Comparison of ENCODE assay signal across 36 cellular contexts in the genomic region with DNA sequence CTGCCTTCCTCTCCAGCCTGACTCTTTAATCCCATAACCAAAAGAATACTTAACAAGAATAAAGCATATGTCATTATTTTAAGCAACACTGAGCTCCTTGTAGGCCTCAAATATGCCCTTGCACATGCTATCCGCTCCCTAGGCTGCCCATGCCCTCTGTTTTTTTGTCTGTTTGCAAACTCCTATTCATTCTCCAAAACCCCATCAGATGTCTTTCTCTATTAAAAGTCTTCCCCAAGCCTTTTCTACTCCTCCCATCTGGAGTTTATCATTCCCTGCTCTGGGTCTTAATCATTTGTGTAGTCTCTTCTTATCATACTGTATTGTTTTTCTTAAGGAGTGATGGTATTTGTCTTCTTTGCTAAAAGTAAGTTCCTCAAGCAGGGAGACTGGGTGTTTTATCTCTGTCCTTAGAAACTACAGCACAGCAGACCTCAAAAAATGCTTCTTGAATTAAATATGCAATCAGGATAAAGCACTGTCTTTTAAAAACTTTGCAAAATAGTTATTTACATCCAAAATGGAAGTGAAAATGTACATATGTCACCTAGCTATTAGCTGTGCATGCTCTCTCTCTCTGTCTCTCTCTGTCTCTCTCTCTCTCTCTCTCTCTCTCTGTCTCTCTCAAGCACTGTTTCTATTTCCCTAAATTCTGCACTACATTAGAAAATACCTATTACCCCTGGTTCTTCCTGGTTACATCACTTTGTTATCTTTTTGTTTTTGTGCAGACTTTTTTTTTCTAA. TPM values are rescaled to one million over a fixed set of nuclear protein-coding genes. Genes with fewer than 3 reads are reported as not detected.
"Had no signal": no experiment of that assay in that cellular context is flagged by ENCODE, and none has a peak within 500 bp of the region (broad histone marks: within the 10 kb centered on the region; RNA-seq: fewer than 3 reads in every experiment).

No MANE protein-coding gene starts in this region.

- H3K27me3 ChIP-seq: ascending aorta, colonic mucosa had no signal

- H3K9me3 ChIP-seq: ascending aorta, breast epithelium, colonic mucosa, esophagus squamous epithelium, gastroesophageal sphincter, heart right ventricle had no signal

- H3K4me3 Mint-ChIP-seq: activated B cell treated with CpG ODN at 0.5 μM for 24 hours; activated CD4-positive, alpha-beta memory T cell treated with anti-CD3 and anti-CD28 coated beads for 36 hours; activated CD8-positive, alpha-beta memory T cell treated with anti-CD3 and anti-CD28 coated beads, Interleukin-2, amount 10 ng/mL, durations not matched to agents 7 days and 5 days; activated CD8-positive, alpha-beta T cell treated with anti-CD3 and anti-CD28 coated beads, Interleukin-2, amount 10 ng/mL, durations not matched to agents 7 days and 5 days; activated naive CD4-positive, alpha-beta T cell treated with anti-CD3 and anti-CD28 coated beads, Interleukin-2, amount 10 ng/mL, durations not matched to agents 7 days and 5 days; activated naive CD8-positive, alpha-beta T cell treated with anti-CD3 and anti-CD28 coated beads, Interleukin-2, amount 10 ng/mL, durations not matched to agents 7 days and 5 days; activated T-cell treated with anti-CD3 and anti-CD28 coated beads, Interleukin-2, amount 50 U/mL, for 72 hours; brain; T-helper 17 cell; T-helper 2 cell treated with Interferon-gamma antibody and Interleukin-4, amounts not matched to agents 5 μg/mL and 100 μg/mL, for 36 hours had no signal

- H3K36me3 Mint-ChIP-seq: activated CD4-positive, alpha-beta memory T cell treated with anti-CD3 and anti-CD28 coated beads for 36 hours; activated CD8-positive, alpha-beta memory T cell treated with anti-CD3 and anti-CD28 coated beads, Interleukin-2, amount 10 ng/mL, durations not matched to agents 7 days and 5 days; activated naive CD4-positive, alpha-beta T cell treated with anti-CD3 and anti-CD28 coated beads, Interleukin-2, amount 10 ng/mL, durations not matched to agents 7 days and 5 days; activated naive CD4-positive, alpha-beta T cell treated with anti-CD3 and anti-CD28 coated beads, Interleukin-2, amount 50 U/mL, for 72 hours; activated naive CD8-positive, alpha-beta T cell treated with anti-CD3 and anti-CD28 coated beads, Interleukin-2, amount 10 ng/mL, durations not matched to agents 7 days and 5 days; brain had no signal

- DNase-seq: activated B cell treated with CpG ODN at 0.5 μM for 24 hours; activated CD4-positive, alpha-beta memory T cell treated with anti-CD3 and anti-CD28 coated beads for 36 hours; activated CD4-positive, alpha-beta T cell treated with anti-CD3 and anti-CD28 coated beads for 48 hours; activated CD8-positive, alpha-beta memory T cell treated with anti-CD3 and anti-CD28 coated beads, Interleukin-2, amount 50 U/mL, for 4 hours; activated CD8-positive, alpha-beta T cell treated with anti-CD3 and anti-CD28 coated beads, Interleukin-2, amount 10 ng/mL, durations not matched to agents 7 days and 5 days; activated gamma-delta T cell; activated naive CD4-positive, alpha-beta T cell; activated naive CD4-positive, alpha-beta T cell treated with anti-CD3 and anti-CD28 coated beads, Interleukin-2, amount 10 ng/mL, durations not matched to agents 7 days and 5 days; activated naive CD8-positive, alpha-beta T cell treated with anti-CD3 and anti-CD28 coated beads, Interleukin-2, amount 10 ng/mL, durations not matched to agents 7 days and 5 days; activated T-cell treated with anti-CD3 and anti-CD28 coated beads, Interleukin-2, amount 50 U/mL, for 1 hour; activated T-cell treated with anti-CD3 and anti-CD28 coated beads, Interleukin-2, amount 50 U/mL, for 72 hours; central memory CD4-positive, alpha-beta T cell; cerebellar nuclear complex; effector memory CD4-positive, alpha-beta T cell; erythroblast; esophagus squamous epithelium; foreskin melanocyte; heart right ventricle; T-helper 17 cell; T1000 had no signal

- H3K9me3 Mint-ChIP-seq: activated B cell treated with CpG ODN at 0.5 μM for 24 hours; activated CD4-positive, alpha-beta memory T cell treated with anti-CD3 and anti-CD28 coated beads for 36 hours; activated naive CD4-positive, alpha-beta T cell treated with anti-CD3 and anti-CD28 coated beads, Interleukin-2, amount 10 ng/mL, durations not matched to agents 7 days and 5 days; activated naive CD4-positive, alpha-beta T cell treated with anti-CD3 and anti-CD28 coated beads, Interleukin-2, amount 50 U/mL, for 72 hours; activated naive CD8-positive, alpha-beta T cell treated with anti-CD3 and anti-CD28 coated beads, Interleukin-2, amount 10 ng/mL, durations not matched to agents 7 days and 5 days; activated T-cell treated with anti-CD3 and anti-CD28 coated beads, Interleukin-2, amount 50 U/mL, for 72 hours; brain; T-helper 2 cell treated with Interferon-gamma antibody and Interleukin-4, amounts not matched to agents 5 μg/mL and 100 μg/mL, for 36 hours had no signal

- H3K4me1 ChIP-seq: ascending aorta, colonic mucosa had no signal

- H3K27me3 Mint-ChIP-seq: activated naive CD4-positive, alpha-beta T cell treated with anti-CD3 and anti-CD28 coated beads, Interleukin-2, amount 10 ng/mL, durations not matched to agents 7 days and 5 days had no signal

- H3K4me3 ChIP-seq: ascending aorta, breast epithelium, cardiac muscle cell, colonic mucosa, esophagus squamous epithelium, gastroesophageal sphincter, heart right ventricle, hepatocyte had no signal

- H3K4me1 Mint-ChIP-seq: activated B cell treated with CpG ODN at 0.5 μM for 24 hours; activated CD8-positive, alpha-beta memory T cell treated with anti-CD3 and anti-CD28 coated beads, Interleukin-2, amount 10 ng/mL, durations not matched to agents 7 days and 5 days; activated naive CD4-positive, alpha-beta T cell treated with anti-CD3 and anti-CD28 coated beads, Interleukin-2, amount 10 ng/mL, durations not matched to agents 7 days and 5 days; activated naive CD8-positive, alpha-beta T cell treated with anti-CD3 and anti-CD28 coated beads, Interleukin-2, amount 10 ng/mL, durations not matched to agents 7 days and 5 days had no signal

- H3K27ac ChIP-seq: ascending aorta, breast epithelium, cardiac muscle cell, colonic mucosa, esophagus squamous epithelium, gastroesophageal sphincter had no signal

- H3K36me3 ChIP-seq: ascending aorta, breast epithelium, cardiac muscle cell, colonic mucosa, esophagus squamous epithelium, gastroesophageal sphincter, heart right ventricle, WERI-Rb-1 had no signal

- H3K27ac Mint-ChIP-seq: activated B cell treated with CpG ODN at 0.5 μM for 24 hours; activated CD4-positive, alpha-beta memory T cell treated with anti-CD3 and anti-CD28 coated beads for 36 hours; activated CD8-positive, alpha-beta memory T cell treated with anti-CD3 and anti-CD28 coated beads, Interleukin-2, amount 10 ng/mL, durations not matched to agents 7 days and 5 days; activated CD8-positive, alpha-beta T cell treated with anti-CD3 and anti-CD28 coated beads, Interleukin-2, amount 10 ng/mL, durations not matched to agents 7 days and 5 days; activated naive CD4-positive, alpha-beta T cell treated with anti-CD3 and anti-CD28 coated beads, Interleukin-2, amount 10 ng/mL, durations not matched to agents 7 days and 5 days; activated naive CD4-positive, alpha-beta T cell treated with anti-CD3 and anti-CD28 coated beads, Interleukin-2, amount 50 U/mL, for 72 hours; activated naive CD8-positive, alpha-beta T cell treated with anti-CD3 and anti-CD28 coated beads, Interleukin-2, amount 10 ng/mL, durations not matched to agents 7 days and 5 days; activated T-cell treated with anti-CD3 and anti-CD28 coated beads, Interleukin-2, amount 50 U/mL, for 72 hours; brain; T-helper 17 cell; T-helper 2 cell treated with Interferon-gamma antibody and Interleukin-4, amounts not matched to agents 5 μg/mL and 100 μg/mL, for 36 hours had no signal

- H2AFZ ChIP-seq: hepatocyte had no signal

RNA-seq across cellular contexts. Expression of a gene that starts 56.5 kb away (rescaled TPM):
- total RNA-seq: activated B cell treated with CpG ODN at 0.5 μM for 24 hours; activated CD4-positive, alpha-beta memory T cell treated with anti-CD3 and anti-CD28 coated beads for 36 hours; activated CD8-positive, alpha-beta memory T cell treated with anti-CD3 and anti-CD28 coated beads for 36 hours; activated CD8-positive, alpha-beta memory T cell treated with anti-CD3 and anti-CD28 coated beads, Interleukin-2, amount 10 ng/mL, durations not matched to agents 7 days and 5 days; activated CD8-positive, alpha-beta T cell treated with anti-CD3 and anti-CD28 coated beads, Interleukin-2, amount 10 ng/mL, durations not matched to agents 7 days and 5 days; activated naive CD4-positive, alpha-beta T cell treated with anti-CD3 and anti-CD28 coated beads, Interleukin-2, amount 50 U/mL, for 72 hours; activated naive CD8-positive, alpha-beta T cell treated with anti-CD3 and anti-CD28 coated beads, Interleukin-2, amount 10 ng/mL, durations not matched to agents 7 days and 5 days; activated T-cell treated with anti-CD3 and anti-CD28 coated beads, Interleukin-2, amount 50 U/mL, for 72 hours; ascending aorta; breast epithelium; cardiac muscle cell; colonic mucosa; dermis microvascular lymphatic vessel endothelial cell; esophagus squamous epithelium; fibroblast of lung; fibroblast of villous mesenchyme; gastroesophageal sphincter; glomerular endothelial cell; heart right ventricle; hepatocyte; T-helper 17 cell had no signal
- polyA plus RNA-seq: cardiac muscle cell, fibroblast of lung, heart right ventricle, hepatocyte had no signal
